8 cellular contexts compared by ENCODE assay signal in the genomic region with DNA sequence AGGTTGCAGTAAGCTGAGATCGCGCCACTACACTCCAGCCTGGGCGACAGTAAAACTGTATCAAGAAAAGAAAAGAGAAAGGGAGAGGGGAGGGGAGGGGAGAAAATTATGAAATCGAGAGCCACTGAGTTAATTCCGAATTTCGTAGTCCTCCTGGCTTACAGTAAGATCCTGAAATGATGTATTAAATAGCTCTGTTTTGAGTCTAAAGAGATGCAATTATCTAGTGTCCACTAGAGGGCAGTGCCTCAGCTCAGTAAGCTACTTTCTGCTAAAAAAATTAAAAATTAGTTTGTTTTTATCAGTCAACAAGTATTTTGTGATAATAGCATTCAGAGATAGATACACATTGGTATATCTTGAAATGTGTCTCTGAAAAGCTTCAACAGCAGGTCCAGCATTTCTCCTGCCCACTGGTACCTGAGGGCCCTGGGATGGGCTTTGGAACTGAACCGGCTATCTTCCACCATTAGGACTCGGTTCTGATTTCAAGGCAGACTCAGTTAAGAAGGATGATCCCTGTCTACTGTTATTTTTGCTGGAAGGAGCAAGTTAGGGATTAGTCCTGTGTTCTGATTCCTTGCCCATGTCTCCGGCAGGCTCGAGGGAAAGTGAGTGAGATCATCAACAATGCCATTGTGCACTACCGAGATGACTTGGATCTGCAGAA. TPM values are rescaled to one million over a fixed set of nuclear protein-coding genes. Genes with fewer than 3 reads are reported as not detected.
DNase-seq lines count a peak whose midpoint lies in the region; ATAC-seq and TF ChIP-seq lines count a peak whose summit lies in the region.

No MANE protein-coding gene starts in this region.

- no peaks in the 10 kb centered on the region for H3K36me3 ChIP-seq in BJ (ENCODE audit: control insufficient read depth, insufficient read depth, low read length)

- no peak overlapping the region for H3K4me3 ChIP-seq in BJ (ENCODE audit: low read depth, low read length)

- no peaks in the 10 kb centered on the region for H3K36me3 Mint-ChIP-seq in chondrocyte (ENCODE audit: low read depth)

- in situ Hi-C loops in GM13977 (cut with MboI; ENCODE audit: low pct_unique_long_range_greater_than_20kb, low sequenced_read_pairs, unreplicated experiment) = no loop called here

- POLR2A ChIA-PET in BJ (lab: Charles Lee) = no interaction called here

- H3K27me3 Mint-ChIP-seq in chondrocyte (ENCODE audit: low read depth) = peaks cover 1% of the 10 kb centered on the region

- H3K27ac Mint-ChIP-seq in chondrocyte (ENCODE audit: unreplicated experiment) = no peak overlapping the region

- peaks cover 16% of the 10 kb centered on the region for H3K27me3 ChIP-seq in BJ (ENCODE audit: control insufficient read depth, insufficient read depth, low read length)

- H3K4me3 Mint-ChIP-seq in chondrocyte (ENCODE audit: unreplicated experiment) = no peak overlapping the region

- peak; percentile 83 for TF ChIP-seq CTCF in BJ (IDR thresholded peaks at IDR 0.05; ENCODE audit: insufficient read depth, low read depth, low read length)
- peak; percentile 66 for TF ChIP-seq CTCF in GM13977 (IDR thresholded peaks at IDR 0.05; ENCODE audit: extremely low read depth, insufficient read depth, missing control alignments)
- peak; percentile 96 for TF ChIP-seq CTCF in chondrocyte (IDR thresholded peaks at IDR 0.05)

- DNase-seq in BJ (ENCODE audit: low read depth) = peak; percentile 19
- peak; percentile 60 for DNase-seq in GM13977 (ENCODE audit: low spot score)
- DNase-seq in NCI-H748 (lab: John Stamatoyannopoulos, UW; ENCODE audit: unreplicated experiment) = peak; percentile 30
- no peak for DNase-seq in chondrocyte (ENCODE audit: low spot score)
- DNase-seq in myocyte (ENCODE audit: low read depth) = peak; percentile 66
- DNase-seq in putamen (ENCODE audit: low spot score) = no peak
- no peak for DNase-seq in hypothalamus (lab: John Stamatoyannopoulos, UW)

- no peaks in the 10 kb centered on the region for H3K9me3 Mint-ChIP-seq in chondrocyte (ENCODE audit: low read depth)

- H3K4me1 Mint-ChIP-seq in chondrocyte (ENCODE audit: low read depth) = peaks cover 6% of the 10 kb centered on the region

- ATAC-seq in GM18502 (IDR thresholded peaks at IDR 0.05; ENCODE audit: poor library complexity, unreplicated experiment) = no peak

- CTCF ChIA-PET in BJ (lab: Yijun Ruan, JAX) = interaction anchor here (0.5 to 11.3 kb wide), 30 partner anchors 8 to 650 kb away, joined by 3 to 186 read pairs (median 4); a partner anchor contains a TSS

RNA-seq across cellular contexts. Expression of a gene that starts 19.5 kb away (rescaled TPM):
- 0.22 and 0.29 TPM in 2 replicates for polyA plus RNA-seq in BJ (2011; rRNA removed)
- polyA minus RNA-seq in BJ (2011; rRNA and poly(A)+ RNA removed) = 0.33 and 0.51 TPM in 2 replicates
- total RNA-seq in chondrocyte (1.7 to 5.7 TPM (median 4.2 TPM) in 3 replicates), myocyte (132 and 153 TPM in 2 replicates)
- 110 TPM for polyA plus RNA-seq in myocyte (2012)

RNA-seq across cellular contexts. Expression of a gene that starts 24.4 kb away (rescaled TPM):
- polyA plus RNA-seq in BJ (2011; rRNA removed) = 7.6 and 10.8 TPM in 2 replicates
- 11.5 and 21.1 TPM in 2 replicates for polyA minus RNA-seq in BJ (2011; rRNA and poly(A)+ RNA removed)
- 34.3 to 40.2 TPM (median 37.4 TPM) in 3 replicates for total RNA-seq in chondrocyte
- 2.2 and 4.3 TPM in 2 replicates for total RNA-seq in myocyte
- polyA plus RNA-seq in myocyte (2012) = 9.3 TPM

Comparison
In these comparisons a context has a peak if more than half of its experiments do, and no peak if none do; other contexts are left out.
1. DNase-seq: peak in BJ (single experiment), GM13977 (single experiment), NCI-H748 (single experiment) and myocyte (single experiment); none in chondrocyte (single experiment), putamen (single experiment) and hypothalamus (0 of 51).
2. RNA of a gene that starts 19.5 kb away (total RNA-seq): 132 to 153 TPM in myocyte; 1.7 to 5.7 TPM in chondrocyte; every median in the first group is over 10 times any median in the second.
3. Peak in every context shown above with its lines, with median percentiles within 50 percentile points of each other: CTCF ChIP-seq.